In genomic region chr11:35276396-35276795, GRCh38 we compare ENCODE assay signal across 9 cellular contexts.
DNase-seq lines count a peak whose midpoint lies in the region; ATAC-seq and TF ChIP-seq lines count a peak whose summit lies in the region.
"Had no signal": no experiment of that assay in that cellular context is flagged by ENCODE, and none has a peak within 500 bp of the region (broad histone marks: within the 10 kb centered on the region; RNA-seq: fewer than 3 reads in every experiment).

No MANE protein-coding gene starts in this region.

- TF ChIP-seq CTCF in 22Rv1 (IDR thresholded peaks at IDR 0.05) (no peak), body of pancreas (IDR thresholded peaks at IDR 0.05) (no peak), lung (IDR thresholded peaks at IDR 0.05; ENCODE audit: control extremely low read depth, extremely low read depth) (no peak)

- peak overlapping the region; percentile 42; the same call in 1 of the 2 replicates for H3K27ac ChIP-seq in 22Rv1
- H3K27ac ChIP-seq in body of pancreas: peak overlapping the region; percentile 78 to 97 (median 90)
- H3K27ac ChIP-seq in lung (ENCODE audit: low read depth in 1 of 2, low read length in 1 of 2): peak overlapping the region in 1 of 2 donors; percentile 53

- no peaks in the 10 kb centered on the region for H3K36me3 ChIP-seq in body of pancreas (replicated peaks in 1 of 2; ENCODE audit: insufficient read depth in 1 of 2, low read depth in 2 of 2)
- H3K36me3 ChIP-seq in lung (ENCODE audit: control insufficient read depth in 2 of 2, insufficient read depth in 2 of 2, low read length in 2 of 2): no peaks in the 10 kb centered on the region

- H3K4me1 ChIP-seq in body of pancreas (peaks cover 56% of the 10 kb centered on the region), lung (ENCODE audit: control insufficient read depth in 2 of 2, insufficient read depth in 2 of 2, low read length in 2 of 2) (peaks cover 0 to 2% of the 10 kb centered on the region in 2 donors)

- ATAC-seq in body of pancreas (peak; percentile 68), lung (ENCODE audit: insufficient read depth, low FRiP score) (peak; percentile 70), HG03571 (IDR thresholded peaks at IDR 0.05; ENCODE audit: unreplicated experiment) (no peak), GM21515 (IDR thresholded peaks at IDR 0.05; ENCODE audit: unreplicated experiment) (no peak)

- intact Hi-C loops in body of pancreas (cut with DNase I): no loop called here

- H3K27me3 ChIP-seq in body of pancreas: no peaks in the 10 kb centered on the region
- no peaks in the 10 kb centered on the region for H3K27me3 ChIP-seq in lung (ENCODE audit: control insufficient read depth, insufficient read depth)

- 41 to 50% methylated on average over 1 of the region's 1 CpG for WGBS in body of pancreas, 2 donors
- 73 to 84% methylated on average over 1 of the region's 1 CpG for WGBS in lung, 2 donors

- H3K9me3 ChIP-seq in body of pancreas (no peaks in the 10 kb centered on the region), lung (ENCODE audit: control insufficient read depth in 2 of 2, insufficient read depth in 1 of 2, low read length in 1 of 2) (no peaks in the 10 kb centered on the region)

- H3K4me3 ChIP-seq in body of pancreas: no peak overlapping the region
- H3K4me3 ChIP-seq in lung: no peak overlapping the region

- DNase-seq in HK-2 (ENCODE audit: unreplicated experiment) (peak; percentile 5), body of pancreas (peak; percentile 51 to 84 (median 72)), lung (ENCODE audit: low spot score) (peak; percentile 46), HuH-7 (ENCODE audit: low spot score) (no peak), NCI-H146 (lab: John Stamatoyannopoulos, UW) (no peak)
- DNase-seq: dermis blood vessel endothelial cell had no signal

- TF ChIP-seq POLR2A in body of pancreas (IDR thresholded peaks at IDR 0.05): peak in 2 of 3 donors; percentile 32 to 37

Comparison
In these comparisons a context has a peak if more than half of its experiments do, and no peak if none do; other contexts are left out.
1. DNase-seq: peak in HK-2 (single experiment), body of pancreas (4 of 4) and lung (single experiment); none in HuH-7 (single experiment) and NCI-H146 (single experiment).
2. ATAC-seq: peak in body of pancreas (single experiment) and lung (single experiment); none in HG03571 (single experiment) and GM21515 (single experiment).